ENCODE assay signal across 10 cellular contexts in the genomic region with DNA sequence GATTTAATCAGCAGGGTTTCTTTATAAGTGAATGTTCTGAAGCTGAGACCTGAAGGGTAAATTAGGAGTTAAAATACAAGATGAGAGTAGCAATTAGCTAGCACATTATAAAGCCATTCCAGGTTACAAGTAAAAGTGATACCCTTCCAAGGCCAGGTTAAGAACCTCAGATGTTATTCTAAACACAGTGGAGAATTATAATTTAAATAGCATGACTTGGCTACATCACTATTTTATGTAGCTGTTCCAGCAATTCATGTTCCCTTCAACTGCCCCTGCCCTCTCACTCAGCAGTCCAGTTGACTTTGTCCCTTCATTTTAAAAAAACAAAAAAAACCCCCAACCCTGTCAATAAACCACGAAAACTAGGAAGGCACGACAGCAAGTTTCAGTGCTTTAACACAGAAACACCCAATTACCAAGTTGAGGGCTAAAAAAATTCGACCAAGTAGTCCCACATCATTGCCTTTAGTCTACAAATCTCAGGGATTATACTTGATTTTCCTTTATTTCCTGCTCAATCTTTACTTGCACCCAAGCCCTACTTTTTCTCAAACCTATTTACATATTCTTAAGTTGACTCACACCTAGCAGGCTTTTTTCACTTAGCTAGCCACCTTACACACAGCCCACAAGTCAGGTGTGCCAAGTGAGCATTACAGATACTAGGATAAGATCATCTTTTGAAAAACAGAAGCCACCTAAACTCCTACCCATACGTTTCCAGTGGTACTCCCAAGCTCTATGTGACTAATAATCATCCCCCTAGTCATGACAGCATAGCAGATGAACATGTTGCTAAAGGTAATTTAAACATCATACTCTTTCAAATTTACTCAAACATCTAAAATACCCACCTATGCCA. TPM values are rescaled to one million over a fixed set of nuclear protein-coding genes. Genes with fewer than 3 reads are reported as not detected.
DNase-seq lines count a peak whose midpoint lies in the region; ATAC-seq, FAIRE-seq and TF ChIP-seq lines count a peak whose summit lies in the region.
"Had no signal": no experiment of that assay in that cellular context is flagged by ENCODE, and none has a peak within 500 bp of the region (broad histone marks: within the 10 kb centered on the region; RNA-seq: fewer than 3 reads in every experiment).

No MANE protein-coding gene starts in this region.

- H3K4me3 ChIP-seq in A549: peak overlapping the region; percentile 98; the same call in 1 of the 3 replicates
- no peak overlapping the region for H3K4me3 ChIP-seq in GM23248
- peak overlapping the region; percentile 86; the same call in 1 of the 2 replicates for H3K4me3 ChIP-seq in PC-9
- H3K4me3 ChIP-seq in endothelial cell of umbilical vein (replicated peaks in 1 of 3; ENCODE audit: insufficient read depth in 1 of 3, low read depth in 1 of 3, low read length in 3 of 3): no peak overlapping the region
- no peak overlapping the region for H3K4me3 ChIP-seq in lower lobe of right lung
- H3K4me3 ChIP-seq: Peyer's patch had no signal

- H4K20me1 ChIP-seq in GM23248 (ENCODE audit: insufficient read depth) (peaks cover 14% of the 10 kb centered on the region), PC-9 (ENCODE audit: insufficient read depth) (peaks cover 74% of the 10 kb centered on the region), endothelial cell of umbilical vein (replicated peaks; ENCODE audit: control insufficient read depth, extremely low read depth, insufficient read depth, low read length) (peaks cover 4% of the 10 kb centered on the region)

- FAIRE-seq in A549 (lab: Jason Lieb, UNC) (no peak), endothelial cell of umbilical vein (lab: Jason Lieb, UNC) (no peak)
- FAIRE-seq: HTR-8/SVneo had no signal

- peaks cover 39% of the 10 kb centered on the region for H3K4me1 ChIP-seq in A549
- peaks cover 26% of the 10 kb centered on the region for H3K4me1 ChIP-seq in GM23248 (ENCODE audit: insufficient read depth)
- peaks cover 34% of the 10 kb centered on the region for H3K4me1 ChIP-seq in PC-9 (replicated peaks; ENCODE audit: insufficient read depth)
- H3K4me1 ChIP-seq in endothelial cell of umbilical vein (ENCODE audit: control insufficient read depth, extremely low read depth, insufficient read depth, low read length): peaks cover 28% of the 10 kb centered on the region
- peaks cover 31% of the 10 kb centered on the region for H3K4me1 ChIP-seq in lower lobe of right lung

- H3F3A ChIP-seq in GM23248 (ENCODE audit: insufficient read depth) (peaks cover 94% of the 10 kb centered on the region), PC-9 (ENCODE audit: insufficient read depth, low read depth) (peaks cover 96% of the 10 kb centered on the region)

- no peak for TF ChIP-seq EP300 in A549 (IDR thresholded peaks at IDR 0.05)

- H2AFZ ChIP-seq in GM23248 (no peak overlapping the region), PC-9 (no peak overlapping the region), endothelial cell of umbilical vein (ENCODE audit: low read depth, low read length) (no peak overlapping the region)

- POLR2A ChIA-PET in A549 (lab: Yijun Ruan, JAX) (interaction anchor here (1.5 kb wide), 1 partner anchor 33 kb away, joined by 10 read pairs; a partner anchor contains a TSS), PC-9 (lab: Charles Lee; ENCODE audit: unreplicated experiment) (interaction anchor here (0.6 to 1.2 kb wide), 6 partner anchors 8 to 1688 kb away, joined by 3 to 24 read pairs (median 4); a partner anchor contains a TSS), endothelial cell of umbilical vein (lab: Charles Lee) (interaction anchor here (0.7 to 2.5 kb wide), 3 partner anchors 11 to 35 kb away, joined by 3 to 8 read pairs (median 4); a partner anchor contains a TSS)

- CTCF ChIA-PET in A549 (lab: Yijun Ruan, JAX) (interaction anchor here (0.9 to 1.8 kb wide), 4 partner anchors 16 to 57 kb away, joined by 3 to 4 read pairs (median 3); no protein-coding TSS in a partner anchor), PC-9 (lab: Charles Lee) (interaction anchor here (0.7 to 1.0 kb wide), 2 partner anchors 23 to 89 kb away, joined by 3 to 4 read pairs; no protein-coding TSS in a partner anchor), endothelial cell of umbilical vein (lab: Charles Lee) (no interaction called here)

- DNase-seq in A549 (ENCODE audit: low read depth in 1 of 2, low spot score in 1 of 2) (no peak), GM23248 (no peak), PC-9 (peak in 1 of 2 experiments; percentile 61), endothelial cell of umbilical vein (ENCODE audit: low read depth, low spot score) (no peak), posterior vena cava (ENCODE audit: low spot score) (no peak), lower lobe of right lung (no peak), NCI-H2081 treated with DMSO at 0.1 percent for 48 hours (lab: John Stamatoyannopoulos, UW) (no peak), NCI-H146 treated with DMSO at 0.1 percent for 48 hours (lab: John Stamatoyannopoulos, UW; ENCODE audit: unreplicated experiment) (no peak)
- DNase-seq: Peyer's patch had no signal

- BruUV-seq in PC-9 (replicated peaks; lab: Mats Ljungman, UMichigan) (no TSS peak), endothelial cell of umbilical vein (replicated peaks; lab: Mats Ljungman, UMichigan) (no TSS peak)

- intact Hi-C loops in PC-9 (cut with micrococcal nuclease; ENCODE audit: unreplicated experiment): no loop called here
- intact Hi-C loops in endothelial cell of umbilical vein (cut with micrococcal nuclease): no loop called here
- intact Hi-C loops in posterior vena cava (cut with DNase I): loop anchor here in 1 of 2 donors (10.0 kb wide), 1 partner anchor 77 kb away; a partner anchor contains a TSS
- intact Hi-C loops in lower lobe of right lung (cut with DNase I): no loop called here

- H3K27ac ChIP-seq in A549 (peak overlapping the region in 1 of 2 experiments; percentile 8; a peak in 1 of 6 replicates), GM23248 (peak overlapping the region; percentile 96), PC-9 (peak overlapping the region; percentile 96), endothelial cell of umbilical vein (ENCODE audit: insufficient read depth, low read depth, low read length) (no peak overlapping the region), lower lobe of right lung (no peak overlapping the region)
- H3K27ac ChIP-seq: Peyer's patch had no signal

- H3K27me3 ChIP-seq in GM23248 (replicated peaks; ENCODE audit: insufficient read depth) (no peaks in the 10 kb centered on the region), PC-9 (ENCODE audit: insufficient read depth, low read depth) (no peaks in the 10 kb centered on the region), endothelial cell of umbilical vein (ENCODE audit: control insufficient read depth in 2 of 2, insufficient read depth in 2 of 2, low read length in 2 of 2) (no peaks in the 10 kb centered on the region), lower lobe of right lung (ENCODE audit: low read depth) (no peaks in the 10 kb centered on the region)
- H3K27me3 ChIP-seq: Peyer's patch had no signal

- no peak for TF ChIP-seq RAD21 in A549 (conservative IDR thresholded peaks at IDR 0.05 in 1 of 2, IDR thresholded peaks at IDR 0.05 in 1 of 2)

- peak overlapping the region; percentile 99; the same call in 1 of the 2 replicates for H3K9ac ChIP-seq in GM23248
- H3K9ac ChIP-seq in endothelial cell of umbilical vein (replicated peaks; ENCODE audit: extremely low read depth, insufficient read depth, low read length): no peak overlapping the region

- ATAC-seq in A549: no peak
- ATAC-seq in lower lobe of right lung: no peak

- no peak for TF ChIP-seq CTCF in A549 (IDR thresholded peaks at IDR 0.05)
- 0 out of 2 replicates have a peak, but pooled peaks have one; percentile 1 for TF ChIP-seq CTCF in PC-9 (conservative IDR thresholded peaks at IDR 0.05)
- no peak for TF ChIP-seq CTCF in endothelial cell of umbilical vein (IDR thresholded peaks at IDR 0.05; ENCODE audit: extremely low read depth in 1 of 2, insufficient read depth in 1 of 2, low read depth in 1 of 2, low read length in 2 of 2)
- TF ChIP-seq CTCF in lower lobe of right lung (IDR thresholded peaks at IDR 0.05): no peak

- H3K9me2 ChIP-seq in GM23248 (ENCODE audit: insufficient read depth) (no peaks in the 10 kb centered on the region), PC-9 (ENCODE audit: insufficient read depth) (no peaks in the 10 kb centered on the region)

- H3K9me3 ChIP-seq in A549 (no peaks in the 10 kb centered on the region), GM23248 (ENCODE audit: low read depth) (no peaks in the 10 kb centered on the region), PC-9 (ENCODE audit: insufficient read depth, low read depth) (no peaks in the 10 kb centered on the region), endothelial cell of umbilical vein (replicated peaks; ENCODE audit: control insufficient read depth, insufficient read depth, low read length) (no peaks in the 10 kb centered on the region), lower lobe of right lung (no peaks in the 10 kb centered on the region)
- H3K9me3 ChIP-seq: Peyer's patch had no signal

- peak overlapping the region; percentile 84 for H3K4me2 ChIP-seq in A549
- H3K4me2 ChIP-seq in GM23248 (ENCODE audit: unreplicated experiment): peak overlapping the region; percentile 96
- H3K4me2 ChIP-seq in PC-9: peak overlapping the region; percentile 99
- peak overlapping the region; percentile 86 for H3K4me2 ChIP-seq in endothelial cell of umbilical vein (ENCODE audit: insufficient read depth, low read length)

- in situ Hi-C loops in GM23248 (cut with MboI): no loop called here

- H3K79me2 ChIP-seq in GM23248 (ENCODE audit: insufficient read depth) (peaks cover 54% of the 10 kb centered on the region), PC-9 (ENCODE audit: low read depth) (peaks cover 64% of the 10 kb centered on the region), endothelial cell of umbilical vein (ENCODE audit: control insufficient read depth, insufficient read depth, low read length) (peaks cover 59% of the 10 kb centered on the region)

- 68% methylated on average over 4 of the region's 4 CpGs for WGBS in A549 (ENCODE audit: missing lambda C conversion rate)
- 67 to 72% methylated on average over 4 of the region's 4 CpGs for WGBS in GM23248 (ENCODE audit: low coverage in 1 of 2, low lambda C conversion rate in 2 of 2, missing lambda C conversion rate in 2 of 2), 2 experiments

- H3K36me3 ChIP-seq in GM23248 (ENCODE audit: low read depth) (peaks cover 78% of the 10 kb centered on the region), PC-9 (ENCODE audit: low read depth) (peaks cover 79% of the 10 kb centered on the region), endothelial cell of umbilical vein (ENCODE audit: control insufficient read depth in 2 of 2, extremely low read depth in 1 of 2, insufficient read depth in 2 of 2, low read length in 2 of 2) (peaks cover 29 to 48% of the 10 kb centered on the region in 2 experiments), lower lobe of right lung (peaks cover 75% of the 10 kb centered on the region)

- no peak for TF ChIP-seq POLR2A in A549 (IDR thresholded peaks at IDR 0.05; ENCODE audit: low read length)
- peak; percentile 30 for TF ChIP-seq POLR2A in endothelial cell of umbilical vein (IDR thresholded peaks at IDR 0.05; ENCODE audit: low read depth, low read length)

- dilution Hi-C loops in endothelial cell of umbilical vein (cut with MboI; ENCODE audit: extremely low pct_ligation_motif_present, low sequenced_read_pairs): no loop called here

- no peaks in the 10 kb centered on the region for H3K9me1 ChIP-seq in endothelial cell of umbilical vein (replicated peaks; ENCODE audit: control insufficient read depth, extremely low read depth, insufficient read depth, low read length)

RNA-seq across cellular contexts. Expression of a gene that starts 3.4 kb away (rescaled TPM):
- polyA plus RNA-seq in A549 (2011; rRNA removed): 4,402 and 4,948 TPM in 2 replicates
- 770 and 800 TPM in 2 replicates for polyA plus RNA-seq in A549 (2012; cell fraction: cytosol; rRNA removed)
- polyA plus RNA-seq in A549 (2012; cell fraction: nucleus; rRNA removed): 99.3 and 104 TPM in 2 replicates
- polyA plus RNA-seq in A549 (2017; fragmentation: RNase III; extraction: RNeasy Plus Mini Kit Qiagen cat#74134 plus additional on column Dnase treatment): 2,762 to 2,921 TPM (median 2,809 TPM) in 3 replicates
- polyA minus RNA-seq in A549 (2011; rRNA and poly(A)+ RNA removed): 453 and 718 TPM in 2 replicates
- 33.8 and 46.0 TPM in 2 replicates for total RNA-seq in GM23248 (2014; rRNA removed; shearing (Covaris generic))
- 717 and 731 TPM in 2 replicates for polyA plus RNA-seq in GM23248 (2016; fragmentation: Nextera tagmentation; extraction: Ambion mirVana)
- total RNA-seq in PC-9 (2021): 3,889 and 3,938 TPM in 2 replicates
- 1,348 and 1,380 TPM in 2 replicates for total RNA-seq in endothelial cell of umbilical vein
- polyA plus RNA-seq in endothelial cell of umbilical vein: 259 and 274 TPM in 2 replicates
- polyA plus RNA-seq in endothelial cell of umbilical vein (2011; cell fraction: cytosol; rRNA removed): 713 and 717 TPM in 2 replicates
- 198 and 377 TPM in 2 replicates for polyA plus RNA-seq in endothelial cell of umbilical vein (2011; cell fraction: nucleus; rRNA removed)
- 2,072 and 2,765 TPM in 2 replicates for polyA plus RNA-seq in endothelial cell of umbilical vein (2012)
- polyA minus RNA-seq in endothelial cell of umbilical vein: 1,095 and 1,451 TPM in 2 replicates
- polyA minus RNA-seq in endothelial cell of umbilical vein (2011; cell fraction: cytosol; rRNA and poly(A)+ RNA removed): 1,353 TPM
- polyA minus RNA-seq in endothelial cell of umbilical vein (2011; cell fraction: nucleus; rRNA and poly(A)+ RNA removed): 127 and 132 TPM in 2 replicates
- total RNA-seq in posterior vena cava: 100 to 1,000 TPM; 738 to 822 TPM
- 965 TPM for total RNA-seq in lower lobe of right lung

RNA-seq across cellular contexts. Expression of a gene that starts 9.6 kb away (rescaled TPM):
- polyA plus RNA-seq in A549 (2011; rRNA removed) (5.7 and 5.9 TPM in 2 replicates), A549 (2017; fragmentation: RNase III; extraction: RNeasy Plus Mini Kit Qiagen cat#74134 plus additional on column Dnase treatment) (3.3 to 5.7 TPM (median 5.2 TPM) in 3 replicates), GM23248 (2016; fragmentation: Nextera tagmentation; extraction: Ambion mirVana) (3.9 and 4.4 TPM in 2 replicates), endothelial cell of umbilical vein (11.0 and 11.3 TPM in 2 replicates)
- polyA plus RNA-seq in A549 (2012; cell fraction: cytosol; rRNA removed): 0.63 and 0.82 TPM in 2 replicates
- 0.34 and 0.40 TPM in 2 replicates for polyA plus RNA-seq in A549 (2012; cell fraction: nucleus; rRNA removed)
- polyA minus RNA-seq in A549 (2011; rRNA and poly(A)+ RNA removed): 3.6 and 4.7 TPM in 2 replicates
- total RNA-seq in GM23248 (2014; rRNA removed; shearing (Covaris generic)): 7.1 and 7.5 TPM in 2 replicates
- total RNA-seq in PC-9 (2021) (10.8 and 16.1 TPM in 2 replicates), endothelial cell of umbilical vein (21.1 and 23.8 TPM in 2 replicates), posterior vena cava (10 to 100 TPM; 12.8 to 14.9 TPM), lower lobe of right lung (24.3 TPM)
- polyA plus RNA-seq in endothelial cell of umbilical vein (2011; cell fraction: cytosol; rRNA removed): 14.5 and 15.1 TPM in 2 replicates
- polyA plus RNA-seq in endothelial cell of umbilical vein (2011; cell fraction: nucleus; rRNA removed): 9.3 and 10.7 TPM in 2 replicates
- 13.2 and 19.0 TPM in 2 replicates for polyA plus RNA-seq in endothelial cell of umbilical vein (2012)
- polyA minus RNA-seq in endothelial cell of umbilical vein: 18.7 and 19.9 TPM in 2 replicates
- polyA minus RNA-seq in endothelial cell of umbilical vein (2011; cell fraction: cytosol; rRNA and poly(A)+ RNA removed): 7.4 TPM
- 7.4 and 11.3 TPM in 2 replicates for polyA minus RNA-seq in endothelial cell of umbilical vein (2011; cell fraction: nucleus; rRNA and poly(A)+ RNA removed)

RNA-seq across cellular contexts. Expression of a gene that starts 33.4 kb away (rescaled TPM):
- 84.3 and 107 TPM in 2 replicates for polyA plus RNA-seq in A549 (2011; rRNA removed)
- 15.5 and 16.3 TPM in 2 replicates for polyA plus RNA-seq in A549 (2012; cell fraction: cytosol; rRNA removed)
- polyA plus RNA-seq in A549 (2012; cell fraction: nucleus; rRNA removed): 20.1 and 35.7 TPM in 2 replicates
- 51.5 to 63.3 TPM (median 60.0 TPM) in 3 replicates for polyA plus RNA-seq in A549 (2017; fragmentation: RNase III; extraction: RNeasy Plus Mini Kit Qiagen cat#74134 plus additional on column Dnase treatment)
- polyA minus RNA-seq in A549 (2011; rRNA and poly(A)+ RNA removed): 23.7 and 32.4 TPM in 2 replicates
- 74.2 and 77.4 TPM in 2 replicates for total RNA-seq in GM23248 (2014; rRNA removed; shearing (Covaris generic))
- polyA plus RNA-seq in GM23248 (2016; fragmentation: Nextera tagmentation; extraction: Ambion mirVana): 33.8 and 35.5 TPM in 2 replicates
- total RNA-seq in PC-9 (2021): 155 and 178 TPM in 2 replicates
- 83.5 and 97.2 TPM in 2 replicates for total RNA-seq in endothelial cell of umbilical vein
- 25.5 and 37.0 TPM in 2 replicates for polyA plus RNA-seq in endothelial cell of umbilical vein
- polyA plus RNA-seq in endothelial cell of umbilical vein (2011; cell fraction: cytosol; rRNA removed): 24.9 and 30.5 TPM in 2 replicates
- 163 and 208 TPM in 2 replicates for polyA plus RNA-seq in endothelial cell of umbilical vein (2011; cell fraction: nucleus; rRNA removed)
- 45.4 and 73.0 TPM in 2 replicates for polyA plus RNA-seq in endothelial cell of umbilical vein (2012)
- 52.0 and 52.3 TPM in 2 replicates for polyA minus RNA-seq in endothelial cell of umbilical vein
- 48.2 TPM for polyA minus RNA-seq in endothelial cell of umbilical vein (2011; cell fraction: cytosol; rRNA and poly(A)+ RNA removed)
- 82.1 and 109 TPM in 2 replicates for polyA minus RNA-seq in endothelial cell of umbilical vein (2011; cell fraction: nucleus; rRNA and poly(A)+ RNA removed)
- 100 to 1,000 TPM in 1 of 2 donors, 10 to 100 TPM in 1; 98.8 to 102 TPM for total RNA-seq in posterior vena cava
- total RNA-seq in lower lobe of right lung: 89.1 TPM

Comparison
In these comparisons a context has a peak if more than half of its experiments do, and no peak if none do; other contexts are left out.
1. H3K27ac ChIP-seq: peak in GM23248 (single experiment) and PC-9 (single experiment); none in endothelial cell of umbilical vein (single experiment) and lower lobe of right lung (single experiment).
2. H3K4me3 ChIP-seq: peak in A549 (single experiment) and PC-9 (single experiment); none in GM23248 (single experiment), endothelial cell of umbilical vein (0 of 3) and lower lobe of right lung (single experiment).
3. RNA of a gene that starts 3.4 kb away (total RNA-seq): 3,889 to 3,938 TPM in PC-9, 1,348 to 1,380 TPM in endothelial cell of umbilical vein, 965 TPM in lower lobe of right lung (single experiment) and 738 to 822 TPM in posterior vena cava; 33.8 to 46.0 TPM in GM23248; every median in the first group is over 10 times any median in the second.
4. Peak in every context shown above with its lines, with median percentiles within 50 percentile points of each other: H3K4me2 ChIP-seq.